Comparison of ENCODE assay signal across 9 cellular contexts in the genomic region with DNA sequence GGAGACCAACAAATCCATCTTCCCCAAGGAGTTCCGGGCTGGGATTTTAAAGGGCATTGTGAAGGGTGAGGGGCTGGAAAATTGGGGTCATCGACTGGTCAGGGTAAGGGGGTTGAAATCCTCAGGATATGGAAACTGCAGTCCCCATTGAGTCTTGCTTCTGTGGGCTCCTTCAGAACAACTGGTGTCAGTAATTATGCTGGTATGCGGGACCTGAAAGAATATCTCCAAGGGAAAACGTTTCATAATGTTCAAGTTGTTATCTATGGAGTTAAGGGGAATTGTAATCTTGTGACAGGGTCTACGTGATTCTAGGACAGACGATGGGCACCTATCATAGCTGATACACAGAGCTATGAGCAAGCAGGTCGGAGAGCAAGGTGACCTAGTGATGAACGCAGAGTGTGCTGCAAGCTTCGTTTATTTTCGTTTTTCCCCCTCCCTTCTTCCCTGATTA. TPM values are rescaled to one million over a fixed set of nuclear protein-coding genes. Genes with fewer than 3 reads are reported as not detected.
DNase-seq lines count a peak whose midpoint lies in the region; ATAC-seq, FAIRE-seq and TF ChIP-seq lines count a peak whose summit lies in the region.
"Had no signal": no experiment of that assay in that cellular context is flagged by ENCODE, and none has a peak within 500 bp of the region (broad histone marks: within the 10 kb centered on the region; RNA-seq: fewer than 3 reads in every experiment).

No MANE protein-coding gene starts in this region.

- POLR2A ChIA-PET in HEK293 (lab: Yijun Ruan, JAX), result interaction anchor here (0.6 to 1.2 kb wide), 5 partner anchors 37 to 259 kb away, joined by 3 to 7 read pairs (median 4); no protein-coding TSS in a partner anchor
- POLR2A ChIA-PET in PC-9 (lab: Charles Lee; ENCODE audit: unreplicated experiment), result interaction anchor here (0.5 to 1.0 kb wide), 2 partner anchors 37 to 169 kb away, joined by 4 read pairs; a partner anchor contains a TSS

- WGBS in esophagus muscularis mucosa, result 18% methylated on average over 10 of the region's 10 CpGs
- WGBS in psoas muscle, 3 donors, result 13 to 17% (median 13%) methylated on average over 10 of the region's 10 CpGs

- BruUV-seq in PC-9 (replicated peaks; lab: Mats Ljungman, UMichigan), result TSS peak; percentile 92

- H4K20me1 ChIP-seq in PC-9 (ENCODE audit: insufficient read depth), result no peaks in the 10 kb centered on the region

- DNase-seq in GM12891 (ENCODE audit: insufficient read length, low spot score), result no peak
- no peak for DNase-seq in PC-9
- no peak for DNase-seq in esophagus muscularis mucosa (ENCODE audit: extremely low spot score)
- DNase-seq in psoas muscle, result no peak
- DNase-seq in ecto neural progenitor cell (ENCODE audit: low spot score), result no peak
- DNase-seq in mucosa of gallbladder (ENCODE audit: low spot score), result no peak
- DNase-seq in cortex of kidney (lab: John Stamatoyannopoulos, UW), result no peak

- H3F3A ChIP-seq in PC-9 (ENCODE audit: insufficient read depth, low read depth), result peaks cover 5% of the 10 kb centered on the region; the same call in 1 of the 2 replicates

- no peaks in the 10 kb centered on the region for H3K9me3 ChIP-seq in HEK293 (ENCODE audit: control insufficient read depth, insufficient read depth, low read depth, low read length)
- no peaks in the 10 kb centered on the region for H3K9me3 ChIP-seq in PC-9 (ENCODE audit: insufficient read depth, low read depth)
- H3K9me3 ChIP-seq in esophagus muscularis mucosa, result no peaks in the 10 kb centered on the region
- no peaks in the 10 kb centered on the region for H3K9me3 ChIP-seq in psoas muscle

- intact Hi-C loops in PC-9 (cut with micrococcal nuclease; ENCODE audit: unreplicated experiment), result no loop called here
- intact Hi-C loops in esophagus muscularis mucosa (cut with DNase I), result no loop called here
- intact Hi-C loops in psoas muscle (cut with DNase I), result loop anchor here in 1 of 2 donors (5.0 kb wide), 1 partner anchor 39 kb away; a partner anchor contains a TSS

- peak overlapping the region; percentile 83 for H3K4me2 ChIP-seq in PC-9

- TF ChIP-seq POLR2A in GM12891 (IDR thresholded peaks at IDR 0.05; ENCODE audit: low read depth, low read length), result no peak
- TF ChIP-seq POLR2A in esophagus muscularis mucosa (IDR thresholded peaks at IDR 0.05; ENCODE audit: low read depth), result no peak

- peaks cover 11 to 32% of the 10 kb centered on the region in 2 experiments; a peak in 2 of 3 replicates for H3K36me3 ChIP-seq in HEK293 (ENCODE audit: control insufficient read depth in 2 of 2, insufficient read depth in 1 of 2, low read length in 2 of 2)
- H3K36me3 ChIP-seq in PC-9 (ENCODE audit: low read depth), result peaks cover 5% of the 10 kb centered on the region; the same call in 1 of the 2 replicates
- peaks cover 21 to 29% (median 26%) of the 10 kb centered on the region in 4 donors for H3K36me3 ChIP-seq in esophagus muscularis mucosa
- H3K36me3 ChIP-seq in psoas muscle (ENCODE audit: insufficient read depth in 1 of 2, low read depth in 1 of 2), result peaks cover 2 to 31% of the 10 kb centered on the region in 2 donors

- H3K27ac ChIP-seq in HEK293 (ENCODE audit: extremely low read depth, low read depth, low read length) (no peak overlapping the region; the same call in 1 of the 2 replicates), PC-9 (no peak overlapping the region), esophagus muscularis mucosa (replicated peaks in 1 of 4) (peak overlapping the region; percentile 80 to 82 (median 80)), psoas muscle (peak overlapping the region; percentile 63)

- H3K4me1 ChIP-seq in HEK293 (ENCODE audit: control insufficient read depth, insufficient read depth, low read length), result no peaks in the 10 kb centered on the region; the same call in 1 of the 2 replicates
- H3K4me1 ChIP-seq in PC-9 (replicated peaks; ENCODE audit: insufficient read depth), result peaks cover 13% of the 10 kb centered on the region
- peaks cover 20 to 30% (median 26%) of the 10 kb centered on the region in 4 donors for H3K4me1 ChIP-seq in esophagus muscularis mucosa
- H3K4me1 ChIP-seq in psoas muscle, result peaks cover 17% of the 10 kb centered on the region

- peaks cover 23% of the 10 kb centered on the region for H3K79me2 ChIP-seq in PC-9 (ENCODE audit: low read depth)

- peak overlapping the region; percentile 83 for H2AFZ ChIP-seq in PC-9

- peak overlapping the region; percentile 29 for H3K4me3 ChIP-seq in HEK293 (ENCODE audit: low read depth, low read length)
- peak overlapping the region; percentile 29; the same call in 1 of the 2 replicates for H3K4me3 ChIP-seq in PC-9
- peak overlapping the region; percentile 72 to 97 (median 86) for H3K4me3 ChIP-seq in esophagus muscularis mucosa
- H3K4me3 ChIP-seq in psoas muscle, result peak overlapping the region; percentile 77

- peak; percentile 66 for FAIRE-seq in GM12891 (lab: Jason Lieb, UNC)
- FAIRE-seq: TTC549 had no signal

- CTCF ChIA-PET in HEK293 (lab: Yijun Ruan, JAX) (interaction anchor here (0.8 to 3.6 kb wide), 2 partner anchors 9 to 11 kb away, joined by 8 to 16 read pairs; no protein-coding TSS in a partner anchor), PC-9 (lab: Charles Lee) (interaction anchor here (0.6 to 1.2 kb wide), 3 partner anchors 36 to 318 kb away, joined by 3 to 10 read pairs (median 6); no protein-coding TSS in a partner anchor)

- no peak for TF ChIP-seq CTCF in HEK293 (tag by site-specific recombination; IDR thresholded peaks at IDR 0.05)
- TF ChIP-seq CTCF in PC-9 (conservative IDR thresholded peaks at IDR 0.05), result no peak
- TF ChIP-seq CTCF in esophagus muscularis mucosa (IDR thresholded peaks at IDR 0.05), result no peak
- TF ChIP-seq CTCF in psoas muscle (IDR thresholded peaks at IDR 0.05), result no peak

- no peaks in the 10 kb centered on the region for H3K9me2 ChIP-seq in PC-9 (ENCODE audit: insufficient read depth)

- no peak for TF ChIP-seq EP300 in esophagus muscularis mucosa (IDR thresholded peaks at IDR 0.05)

- ATAC-seq in psoas muscle, result peak in 1 of 4 donors; percentile 35

- no peaks in the 10 kb centered on the region for H3K27me3 ChIP-seq in PC-9 (ENCODE audit: insufficient read depth, low read depth)
- H3K27me3 ChIP-seq in esophagus muscularis mucosa, result no peaks in the 10 kb centered on the region
- no peaks in the 10 kb centered on the region for H3K27me3 ChIP-seq in psoas muscle (ENCODE audit: insufficient read depth in 3 of 3, low read length in 2 of 3)

TF ChIP-seq in GM12891, 5 proteins besides CTCF, POLR2A, EP300 and RAD21:
- TF ChIP-seq TAF1 (IDR thresholded peaks at IDR 0.05; ENCODE audit: low read depth, low read length), result no peak
- no peak for TF ChIP-seq SPI1 (IDR thresholded peaks at IDR 0.05; ENCODE audit: low read depth, low read length)
- TF ChIP-seq PAX5 (IDR thresholded peaks at IDR 0.05; ENCODE audit: insufficient read depth, low read length, severe bottlenecking), result no peak
- no peak for TF ChIP-seq POU2F2 (IDR thresholded peaks at IDR 0.05; ENCODE audit: low read depth, low read length)
- TF ChIP-seq POLR2AphosphoS5 (IDR thresholded peaks at IDR 0.05; ENCODE audit: low read depth, low read length), result no peak; the same call in none of the 2 replicates

TF ChIP-seq in HEK293, 187 proteins besides CTCF, POLR2A, EP300 and RAD21:
- no peak for TF ChIP-seq ZFP3 (tag by site-specific recombination; IDR thresholded peaks at IDR 0.05; ENCODE audit: low read depth)
- TF ChIP-seq SCRT2 (tag by site-specific recombination; IDR thresholded peaks at IDR 0.05), result 0 out of 2 replicates have a peak, but pooled peaks have one; percentile 39
- TF ChIP-seq SALL2 (tag by site-specific recombination; IDR thresholded peaks at IDR 0.05; ENCODE audit: borderline replicate concordance), result no peak
- TF ChIP-seq ZNF600 (tag by site-specific recombination; IDR thresholded peaks at IDR 0.05), result 0 out of 2 replicates have a peak, but pooled peaks have one; percentile 30
- TF ChIP-seq ZNF366 (tag by site-specific recombination; conservative IDR thresholded peaks at IDR 0.05), result 0 out of 2 replicates have a peak, but pooled peaks have one; percentile 16

RNA-seq across cellular contexts. Expression of a gene that starts 0.5 kb away (rescaled TPM):
- 26.0 TPM for polyA plus RNA-seq in GM12891 (2012; ENCODE audit: low read depth, missing spikeins)
- 71.7 and 75.6 TPM in 2 replicates for total RNA-seq in PC-9 (2021)
- 10 to 100 TPM; 19.1 to 40.2 (median 32.6) TPM for total RNA-seq in esophagus muscularis mucosa
- 10 to 100 TPM; 18.3 to 32.0 (median 24.6) TPM for total RNA-seq in psoas muscle
- polyA plus RNA-seq in psoas muscle, result 10 to 100 TPM; 26.5 to 38.9 (median 30.7) TPM
- total RNA-seq in mucosa of gallbladder, result 56.4 TPM

RNA-seq across cellular contexts. Expression of a gene that starts 36.6 kb away (rescaled TPM):
- polyA plus RNA-seq in GM12891 (2012; ENCODE audit: low read depth, missing spikeins), result 41.4 TPM
- total RNA-seq in PC-9 (2021) (151 and 205 TPM in 2 replicates), esophagus muscularis mucosa (10 to 100 TPM; 37.8 to 71.4 (median 63.6) TPM), psoas muscle (100 to 1,000 TPM in 2 of 4 donors, 10 to 100 TPM in 2; 48.8 to 206 (median 117) TPM), mucosa of gallbladder (195 TPM)
- 100 to 1,000 TPM in 2 of 3 donors, 10 to 100 TPM in 1; 81.4 to 288 (median 138) TPM for polyA plus RNA-seq in psoas muscle

Comparison
In these comparisons a context has a peak if more than half of its experiments do, and no peak if none do; other contexts are left out.
1. H3K27ac ChIP-seq: peak in esophagus muscularis mucosa (4 of 4) and psoas muscle (single experiment); none in HEK293 (single experiment) and PC-9 (single experiment).
2. H3K4me3 ChIP-seq: peak in every context shown above with its lines; median percentile 86 in esophagus muscularis mucosa; 77 in psoas muscle; 29 in HEK293; 29 in PC-9.